In the genomic region with DNA sequence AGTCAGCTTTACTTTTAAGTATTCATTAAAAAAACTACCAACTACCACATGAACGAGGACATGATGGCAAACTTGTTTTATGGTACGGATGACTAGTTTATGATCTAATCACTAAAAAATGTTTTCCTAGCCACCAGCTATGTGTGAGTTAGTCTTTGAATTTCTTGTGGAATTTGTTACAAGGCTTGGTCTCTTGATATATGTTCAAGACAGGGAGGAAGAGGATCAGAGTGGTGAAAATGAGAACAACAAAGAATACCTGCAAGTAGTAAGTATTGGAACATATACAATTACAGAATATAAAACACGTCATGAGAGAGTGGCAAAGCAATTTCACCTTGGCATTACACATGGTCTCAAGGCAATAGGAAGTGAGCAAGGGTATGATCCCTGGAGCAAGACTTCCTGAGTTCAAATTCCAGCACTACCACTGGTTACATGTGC, we compare ENCODE assay signal across 14 cellular contexts.
DNase-seq lines count a peak whose midpoint lies in the region; ATAC-seq lines count a peak whose summit lies in the region.
"Had no signal": no experiment of that assay in that cellular context is flagged by ENCODE, and none has a peak within 500 bp of the region (broad histone marks: within the 10 kb centered on the region; RNA-seq: fewer than 3 reads in every experiment).

No MANE protein-coding gene starts in this region.

- H3K4me1 Mint-ChIP-seq in naive thymus-derived CD8-positive, alpha-beta T cell: peaks cover 0 to 3% (median 0%) of the 10 kb centered on the region in 4 donors

- H3K27ac Mint-ChIP-seq in naive thymus-derived CD8-positive, alpha-beta T cell: no peak overlapping the region
- H3K27ac Mint-ChIP-seq: effector memory CD8-positive, alpha-beta T cell had no signal

- intact Hi-C loops in cardiac septum (cut with DNase I): no loop called here

- POLR2A ChIA-PET in naive thymus-derived CD8-positive, alpha-beta T cell (lab: Charles Lee): no interaction called here

- no peaks in the 10 kb centered on the region for H3K9me3 Mint-ChIP-seq in naive thymus-derived CD8-positive, alpha-beta T cell

- H3K27me3 Mint-ChIP-seq in naive thymus-derived CD8-positive, alpha-beta T cell: peaks cover 0 to 6% (median 0%) of the 10 kb centered on the region in 5 donors
- H3K27me3 Mint-ChIP-seq: effector memory CD8-positive, alpha-beta T cell had no signal

- ATAC-seq in naive thymus-derived CD8-positive, alpha-beta T cell: no peak
- ATAC-seq: effector memory CD8-positive, alpha-beta T cell had no signal

- H3K36me3 Mint-ChIP-seq in naive thymus-derived CD8-positive, alpha-beta T cell: no peaks in the 10 kb centered on the region

- no peak overlapping the region for H3K4me3 Mint-ChIP-seq in naive thymus-derived CD8-positive, alpha-beta T cell
- H3K4me3 Mint-ChIP-seq: effector memory CD8-positive, alpha-beta T cell had no signal

- DNase-seq in HCEC 1CT (peak; percentile 93), SW480 (ENCODE audit: low spot score) (peak; percentile 44), fibroblast of the conjunctiva (ENCODE audit: low read depth) (peak; percentile 57), smooth muscle cell of the brain vasculature (ENCODE audit: low read depth, low spot score) (peak; percentile 24), cardiac septum (ENCODE audit: low spot score) (no peak), SHP77 treated with DMSO at 0.1 percent for 48 hours (lab: John Stamatoyannopoulos, UW) (no peak)
- no peak for DNase-seq in naive thymus-derived CD8-positive, alpha-beta T cell
- DNase-seq in activated CD4-positive, alpha-beta T cell treated with anti-CD3 and anti-CD28 coated beads, Interleukin-2, amount 50 U/mL, for 1 hour: no peak
- DNase-seq: activated CD4-positive, alpha-beta T cell treated with anti-CD3 and anti-CD28 coated beads, Interleukin-2, amount 50 U/mL, for 4 hours; activated naive CD4-positive, alpha-beta T cell treated with anti-CD3 and anti-CD28 coated beads, Interleukin-2, amount 50 U/mL, for 16 hours; effector memory CD8-positive, alpha-beta T cell; GF-D8; Karpas-422; NCI-H345 had no signal

Comparison
In these comparisons a context has a peak if more than half of its experiments do, and no peak if none do; other contexts are left out.
1. DNase-seq: peak in HCEC 1CT (single experiment), SW480 (single experiment), fibroblast of the conjunctiva (single experiment) and smooth muscle cell of the brain vasculature (single experiment); none in cardiac septum (single experiment), SHP77 treated with DMSO at 0.1 percent for 48 hours (single experiment), naive thymus-derived CD8-positive, alpha-beta T cell (0 of 10) and activated CD4-positive, alpha-beta T cell treated with anti-CD3 and anti-CD28 coated beads, Interleukin-2, amount 50 U/mL, for 1 hour (single experiment).